31 cellular contexts compared by ENCODE assay signal in genomic region chr13:110834572-110834971, GRCh38.
"Had no signal": no experiment of that assay in that cellular context is flagged by ENCODE, and none has a peak within 500 bp of the region (broad histone marks: within the 10 kb centered on the region; RNA-seq: fewer than 3 reads in every experiment).

No MANE protein-coding gene starts in this region.

- DNase-seq: activated CD4-positive, alpha-beta memory T cell treated with anti-CD3 and anti-CD28 coated beads for 36 hours; activated CD4-positive, alpha-beta T cell treated with anti-CD3 and anti-CD28 coated beads for 36 hours; activated CD4-positive, alpha-beta T cell treated with anti-CD3 and anti-CD28 coated beads, Interleukin-2, amount 10 ng/mL, durations not matched to agents 24 days and 14 days; activated CD4-positive, CD25-positive, alpha-beta regulatory T cell; activated CD4-positive, CD25-positive, alpha-beta regulatory T cell treated with anti-CD3 and anti-CD28 coated beads, Interleukin-2, amount 50 U/mL, for 72 hours; activated CD8-positive, alpha-beta memory T cell treated with anti-CD3 and anti-CD28 coated beads, Interleukin-2, amount 10 ng/mL, durations not matched to agents 7 days and 5 days; activated CD8-positive, alpha-beta memory T cell treated with anti-CD3 and anti-CD28 coated beads, Interleukin-2, amount 50 U/mL, for 4 hours; activated CD8-positive, alpha-beta T cell treated with anti-CD3 and anti-CD28 coated beads, Interleukin-2, amount 10 ng/mL, durations not matched to agents 7 days and 5 days; activated effector memory CD4-positive, alpha-beta T cell treated with anti-CD3 and anti-CD28 coated beads, Interleukin-2, amount 50 U/mL, for 16 hours; activated naive CD4-positive, alpha-beta T cell treated with anti-CD3 and anti-CD28 coated beads for 36 hours; activated naive CD8-positive, alpha-beta T cell treated with anti-CD3 and anti-CD28 coated beads for 36 hours; activated naive CD8-positive, alpha-beta T cell treated with anti-CD3 and anti-CD28 coated beads, Interleukin-2, amount 50 U/mL, for 24 hours; activated T-cell treated with anti-CD3 and anti-CD28 coated beads, Interleukin-2, amount 50 U/mL, for 1 hour; activated T-cell treated with anti-CD3 and anti-CD28 coated beads, Interleukin-2, amount 50 U/mL, for 48 hours; adrenal gland; amygdala; aorta; body of pancreas; caudate nucleus; cortex of kidney; dermis blood vessel endothelial cell; effector CD8-positive, alpha-beta T cell; foreskin fibroblast; T1000 had no signal

- H3K9me3 ChIP-seq: adrenal gland, body of pancreas had no signal

- H3K27me3 ChIP-seq: body of pancreas had no signal

- ATAC-seq: activated CD4-positive, alpha-beta T cell treated with anti-CD3 and anti-CD28 coated beads for 36 hours; activated CD8-positive, alpha-beta memory T cell treated with anti-CD3 and anti-CD28 coated beads, Interleukin-2, amount 10 ng/mL, durations not matched to agents 7 days and 5 days; activated CD8-positive, alpha-beta T cell treated with anti-CD3 and anti-CD28 coated beads, Interleukin-2, amount 10 ng/mL, durations not matched to agents 7 days and 5 days; activated naive CD8-positive, alpha-beta T cell treated with anti-CD3 and anti-CD28 coated beads, Interleukin-2, amount 50 U/mL, for 24 hours; body of pancreas; esophagus mucosa had no signal

- FAIRE-seq: colon, frontal cortex had no signal

- H3K27me3 Mint-ChIP-seq: activated naive CD4-positive, alpha-beta T cell treated with anti-CD3 and anti-CD28 coated beads, Interleukin-2, amount 50 U/mL, for 24 hours; activated naive CD8-positive, alpha-beta T cell treated with anti-CD3 and anti-CD28 coated beads for 36 hours had no signal

- H3K4me1 Mint-ChIP-seq: activated CD4-positive, alpha-beta T cell treated with anti-CD3 and anti-CD28 coated beads for 36 hours; activated CD4-positive, alpha-beta T cell treated with anti-CD3 and anti-CD28 coated beads, Interleukin-2, amount 10 ng/mL, durations not matched to agents 24 days and 14 days; activated CD8-positive, alpha-beta memory T cell treated with anti-CD3 and anti-CD28 coated beads, Interleukin-2, amount 10 ng/mL, durations not matched to agents 7 days and 5 days; activated naive CD4-positive, alpha-beta T cell treated with anti-CD3 and anti-CD28 coated beads, Interleukin-2, amount 50 U/mL, for 24 hours; activated naive CD8-positive, alpha-beta T cell treated with anti-CD3 and anti-CD28 coated beads for 36 hours; activated naive CD8-positive, alpha-beta T cell treated with anti-CD3 and anti-CD28 coated beads, Interleukin-2, amount 50 U/mL, for 24 hours had no signal

- H3K27ac ChIP-seq: adrenal gland, body of pancreas had no signal

- H3K4me3 Mint-ChIP-seq: activated CD4-positive, alpha-beta memory T cell treated with anti-CD3 and anti-CD28 coated beads for 36 hours; activated CD4-positive, alpha-beta T cell treated with anti-CD3 and anti-CD28 coated beads for 36 hours; activated CD4-positive, alpha-beta T cell treated with anti-CD3 and anti-CD28 coated beads, Interleukin-2, amount 10 ng/mL, durations not matched to agents 24 days and 14 days; activated CD8-positive, alpha-beta memory T cell treated with anti-CD3 and anti-CD28 coated beads, Interleukin-2, amount 10 ng/mL, durations not matched to agents 7 days and 5 days; activated CD8-positive, alpha-beta T cell treated with anti-CD3 and anti-CD28 coated beads, Interleukin-2, amount 10 ng/mL, durations not matched to agents 7 days and 5 days; activated naive CD4-positive, alpha-beta T cell treated with anti-CD3 and anti-CD28 coated beads for 36 hours; activated naive CD4-positive, alpha-beta T cell treated with anti-CD3 and anti-CD28 coated beads, Interleukin-2, amount 50 U/mL, for 24 hours; activated naive CD8-positive, alpha-beta T cell treated with anti-CD3 and anti-CD28 coated beads for 36 hours; activated naive CD8-positive, alpha-beta T cell treated with anti-CD3 and anti-CD28 coated beads, Interleukin-2, amount 50 U/mL, for 24 hours; activated T-helper 1 cell treated with anti-CD3 and anti-CD28 coated beads, Interleukin-12 subunit alpha, Interleukin-12 subunit beta, Interleukin-2, Interleukin-4 antibody, amounts not matched to agents 30 ng/mL and 10 ng/mL and 1 ng/mL, durations not matched to agents 14 hours and 24 hours and 36 hours; T-helper 1 cell treated with Interleukin-12 subunit alpha and Interleukin-12 subunit beta and Interleukin-4 antibody, amounts not matched to agents 30 μg/mL and 1 μg/mL, for 36 hours had no signal

- H3K9me3 Mint-ChIP-seq: activated CD4-positive, alpha-beta memory T cell treated with anti-CD3 and anti-CD28 coated beads for 36 hours; activated CD4-positive, alpha-beta T cell treated with anti-CD3 and anti-CD28 coated beads, Interleukin-2, amount 10 ng/mL, durations not matched to agents 24 days and 14 days; activated naive CD4-positive, alpha-beta T cell treated with anti-CD3 and anti-CD28 coated beads for 36 hours; activated naive CD4-positive, alpha-beta T cell treated with anti-CD3 and anti-CD28 coated beads, Interleukin-2, amount 50 U/mL, for 24 hours; activated naive CD8-positive, alpha-beta T cell treated with anti-CD3 and anti-CD28 coated beads for 36 hours; activated naive CD8-positive, alpha-beta T cell treated with anti-CD3 and anti-CD28 coated beads, Interleukin-2, amount 50 U/mL, for 24 hours; activated T-helper 1 cell treated with anti-CD3 and anti-CD28 coated beads, Interleukin-12 subunit alpha, Interleukin-12 subunit beta, Interleukin-2, Interleukin-4 antibody, amounts not matched to agents 30 ng/mL and 10 ng/mL and 1 ng/mL, durations not matched to agents 14 hours and 24 hours and 36 hours; activated T-helper 2 cell treated with anti-CD3 and anti-CD28 coated beads, Interferon-gamma antibody, Interleukin-2, Interleukin-4, amounts not matched to agents 10 μg/mL and 5 μg/mL and 100 μg/mL, durations not matched to agents 14 hours and 24 hours and 36 hours; T-helper 1 cell treated with Interleukin-12 subunit alpha and Interleukin-12 subunit beta and Interleukin-4 antibody, amounts not matched to agents 30 μg/mL and 1 μg/mL, for 36 hours had no signal

- H3K4me3 ChIP-seq: adrenal gland, body of pancreas had no signal

- H3K27ac Mint-ChIP-seq: activated CD4-positive, alpha-beta memory T cell treated with anti-CD3 and anti-CD28 coated beads for 36 hours; activated CD4-positive, alpha-beta T cell treated with anti-CD3 and anti-CD28 coated beads for 36 hours; activated CD4-positive, alpha-beta T cell treated with anti-CD3 and anti-CD28 coated beads, Interleukin-2, amount 10 ng/mL, durations not matched to agents 24 days and 14 days; activated CD8-positive, alpha-beta memory T cell treated with anti-CD3 and anti-CD28 coated beads, Interleukin-2, amount 10 ng/mL, durations not matched to agents 7 days and 5 days; activated CD8-positive, alpha-beta T cell treated with anti-CD3 and anti-CD28 coated beads, Interleukin-2, amount 10 ng/mL, durations not matched to agents 7 days and 5 days; activated naive CD4-positive, alpha-beta T cell treated with anti-CD3 and anti-CD28 coated beads for 36 hours; activated naive CD4-positive, alpha-beta T cell treated with anti-CD3 and anti-CD28 coated beads, Interleukin-2, amount 50 U/mL, for 24 hours; activated naive CD8-positive, alpha-beta T cell treated with anti-CD3 and anti-CD28 coated beads for 36 hours; activated naive CD8-positive, alpha-beta T cell treated with anti-CD3 and anti-CD28 coated beads, Interleukin-2, amount 50 U/mL, for 24 hours; activated T-helper 1 cell treated with anti-CD3 and anti-CD28 coated beads, Interleukin-12 subunit alpha, Interleukin-12 subunit beta, Interleukin-2, Interleukin-4 antibody, amounts not matched to agents 30 ng/mL and 10 ng/mL and 1 ng/mL, durations not matched to agents 14 hours and 24 hours and 36 hours; activated T-helper 2 cell treated with anti-CD3 and anti-CD28 coated beads, Interferon-gamma antibody, Interleukin-2, Interleukin-4, amounts not matched to agents 10 μg/mL and 5 μg/mL and 100 μg/mL, durations not matched to agents 14 hours and 24 hours and 36 hours; T-helper 1 cell treated with Interleukin-12 subunit alpha and Interleukin-12 subunit beta and Interleukin-4 antibody, amounts not matched to agents 30 μg/mL and 1 μg/mL, for 36 hours had no signal

- H3K36me3 ChIP-seq: adrenal gland had no signal

- H3K36me3 Mint-ChIP-seq: activated CD4-positive, alpha-beta memory T cell treated with anti-CD3 and anti-CD28 coated beads for 36 hours; activated CD8-positive, alpha-beta memory T cell treated with anti-CD3 and anti-CD28 coated beads, Interleukin-2, amount 10 ng/mL, durations not matched to agents 7 days and 5 days; activated naive CD4-positive, alpha-beta T cell treated with anti-CD3 and anti-CD28 coated beads, Interleukin-2, amount 50 U/mL, for 24 hours; activated naive CD8-positive, alpha-beta T cell treated with anti-CD3 and anti-CD28 coated beads for 36 hours had no signal

- H3K4me1 ChIP-seq: adrenal gland, body of pancreas had no signal
